Comparison of ENCODE assay signal across 9 cellular contexts in genomic region chr6:42784739-42785498, GRCh38. TPM values are rescaled to one million over a fixed set of nuclear protein-coding genes. Genes with fewer than 3 reads are reported as not detected.
DNase-seq lines count a peak whose midpoint lies in the region; ATAC-seq, FAIRE-seq and TF ChIP-seq lines count a peak whose summit lies in the region.
"Had no signal": no experiment of that assay in that cellular context is flagged by ENCODE, and none has a peak within 500 bp of the region (broad histone marks: within the 10 kb centered on the region; RNA-seq: fewer than 3 reads in every experiment).

No MANE protein-coding gene starts in this region.

- no peak for DNase-seq in GM19239 (ENCODE audit: insufficient read length, low spot score)
- DNase-seq in SJCRH30: no peak
- no peak for DNase-seq in foreskin fibroblast
- no peak for DNase-seq in NCI-H526 (lab: John Stamatoyannopoulos, UW)
- DNase-seq in activated CD4-positive, alpha-beta T cell treated with anti-CD3 and anti-CD28 coated beads, Interleukin-2, amount 50 U/mL, for 48 hours: no peak
- no peak for DNase-seq in AG08396 (ENCODE audit: low spot score)
- DNase-seq: activated CD8-positive, alpha-beta memory T cell treated with anti-CD3 and anti-CD28 coated beads for 24 hours had no signal

- peaks cover 4% of the 10 kb centered on the region; the same call in 1 of the 2 replicates for H3K4me1 ChIP-seq in SJCRH30

- H3K9me3 ChIP-seq in SJCRH30 (replicated peaks): no peaks in the 10 kb centered on the region

- no peaks in the 10 kb centered on the region for H3K27me3 ChIP-seq in SJCRH30

- H3K27ac ChIP-seq in SJCRH30: no peak overlapping the region
- H3K27ac ChIP-seq in skin epidermis: peak overlapping the region in 17 of 21 experiments; percentile 99 to 100 (median 100)

- no peaks in the 10 kb centered on the region for H3K36me3 ChIP-seq in SJCRH30

- FAIRE-seq in GM19239 (lab: Jason Lieb, UNC): peak; percentile 48

- ATAC-seq in HG02763 (IDR thresholded peaks at IDR 0.05; ENCODE audit: unreplicated experiment): no peak

- no peak for TF ChIP-seq CTCF in foreskin fibroblast (IDR thresholded peaks at IDR 0.05; ENCODE audit: low read depth, low read length)

- H3K4me3 ChIP-seq in SJCRH30: peak overlapping the region; percentile 86; the same call in 1 of the 2 replicates
- H3K4me3 ChIP-seq in foreskin fibroblast (ENCODE audit: low read depth in 1 of 2, low read length in 2 of 2): peak overlapping the region; percentile 86 to 90
- peak overlapping the region; percentile 43 to 100 (median 76) for H3K4me3 ChIP-seq in skin epidermis

RNA-seq across cellular contexts. Expression of gene BICRAL, which starts 3.1 kb away (rescaled TPM):
- total RNA-seq in SJCRH30 (2014; rRNA removed; shearing (Covaris generic)): 4.4 and 4.8 TPM in 2 replicates

RNA-seq across cellular contexts. Expression of gene TBCC, which starts 39.0 kb away (rescaled TPM):
- 34.1 and 38.0 TPM in 2 replicates for total RNA-seq in SJCRH30 (2014; rRNA removed; shearing (Covaris generic))
